In genomic region chr10:93751832-93752231, GRCh38 we compare ENCODE assay signal across 8 cellular contexts. TPM values are rescaled to one million over a fixed set of nuclear protein-coding genes. Genes with fewer than 3 reads are reported as not detected.
DNase-seq lines count a peak whose midpoint lies in the region; ATAC-seq and TF ChIP-seq lines count a peak whose summit lies in the region.

No MANE protein-coding gene starts in this region.

- CTCF ChIA-PET in naive thymus-derived CD4-positive, alpha-beta T cell (lab: Charles Lee), result interaction anchor here (0.6 kb wide), 1 partner anchor 235 kb away, joined by 6 read pairs; no protein-coding TSS in a partner anchor

- DNase-seq in M059J (ENCODE audit: low read depth), result peak; percentile 30
- DNase-seq in naive thymus-derived CD4-positive, alpha-beta T cell, result peak in 5 of 9 donors; percentile 5 to 9 (median 7)
- no peak for DNase-seq in NCI-H1092 (lab: John Stamatoyannopoulos, UW)
- DNase-seq in SIG-M5 treated with dmso at 0.1 percent for 504 hours (lab: John Stamatoyannopoulos, UW; ENCODE audit: unreplicated experiment), result no peak
- DNase-seq in stimulated activated CD4-positive, alpha-beta T cell treated with anti-CD3 and anti-CD28 coated beads, Interleukin-12 subunit alpha, Interleukin-12 subunit beta, amount 100 ng/mL, for 4 hours, result no peak

- no peak overlapping the region for H3K9ac ChIP-seq in duodenal mucosa (ENCODE audit: low read depth in 1 of 2, low read length in 2 of 2)

- no peak overlapping the region for H3K27ac Mint-ChIP-seq in naive thymus-derived CD4-positive, alpha-beta T cell

- H3K27me3 Mint-ChIP-seq in naive thymus-derived CD4-positive, alpha-beta T cell, result peaks cover 7 to 22% (median 19%) of the 10 kb centered on the region in 5 donors

- H3K27me3 ChIP-seq in DOHH2 (ENCODE audit: control insufficient read depth, low read length) (peaks cover 6% of the 10 kb centered on the region; the same call in 1 of the 2 replicates), duodenal mucosa (ENCODE audit: control insufficient read depth in 1 of 2, insufficient read depth in 2 of 2, low read length in 2 of 2) (peaks cover 0 to 6% of the 10 kb centered on the region in 2 donors)
- H3K27me3 ChIP-seq in naive thymus-derived CD4-positive, alpha-beta T cell (ENCODE audit: control insufficient read depth in 2 of 2, insufficient read depth in 2 of 2, low read length in 2 of 2), result no peaks in the 10 kb centered on the region

- no peak overlapping the region for H3K27ac ChIP-seq in DOHH2 (ENCODE audit: low read depth, low read length)
- no peak overlapping the region for H3K27ac ChIP-seq in duodenal mucosa (ENCODE audit: low read depth, low read length)
- no peak overlapping the region for H3K27ac ChIP-seq in naive thymus-derived CD4-positive, alpha-beta T cell (ENCODE audit: low read depth, low read length)

- H3K4me3 Mint-ChIP-seq in naive thymus-derived CD4-positive, alpha-beta T cell, result peak overlapping the region in 9 of 10 donors; percentile 32 to 78 (median 60)

- no peaks in the 10 kb centered on the region for H3K79me2 ChIP-seq in DOHH2 (ENCODE audit: control insufficient read depth, low read length)

- no peaks in the 10 kb centered on the region for H3K36me3 Mint-ChIP-seq in naive thymus-derived CD4-positive, alpha-beta T cell

- H3K9me3 Mint-ChIP-seq in naive thymus-derived CD4-positive, alpha-beta T cell, result no peaks in the 10 kb centered on the region

- peaks cover 0 to 9% (median 8%) of the 10 kb centered on the region in 7 donors for H3K4me1 Mint-ChIP-seq in naive thymus-derived CD4-positive, alpha-beta T cell

- POLR2A ChIA-PET in naive thymus-derived CD4-positive, alpha-beta T cell (lab: Charles Lee), result no interaction called here

- intact Hi-C loops in naive thymus-derived CD4-positive, alpha-beta T cell (cut with micrococcal nuclease), result loop anchor here (1.0 kb wide), 2 partner anchors 50 to 141 kb away; partner anchors contain the start of genes FRA10AC1 (in 1 of the 2) and SLC35G1 (in 1 of the 2)

- H3K4me3 ChIP-seq in DOHH2 (ENCODE audit: low read length) (no peak overlapping the region), duodenal mucosa (ENCODE audit: low read depth in 1 of 2, low read length in 2 of 2) (peak overlapping the region; percentile 61 to 66)
- peak overlapping the region; percentile 32 for H3K4me3 ChIP-seq in naive thymus-derived CD4-positive, alpha-beta T cell (ENCODE audit: low read length)

- no peaks in the 10 kb centered on the region for H3K9me3 ChIP-seq in DOHH2 (ENCODE audit: control insufficient read depth, insufficient read depth, low read length)
- H3K9me3 ChIP-seq in duodenal mucosa (ENCODE audit: control insufficient read depth in 1 of 2, low read length in 2 of 2), result no peaks in the 10 kb centered on the region
- no peaks in the 10 kb centered on the region for H3K9me3 ChIP-seq in naive thymus-derived CD4-positive, alpha-beta T cell (ENCODE audit: control insufficient read depth in 2 of 3, low read length in 3 of 3)

- H3K36me3 ChIP-seq in DOHH2 (ENCODE audit: control insufficient read depth, low read length), result no peaks in the 10 kb centered on the region
- no peaks in the 10 kb centered on the region for H3K36me3 ChIP-seq in duodenal mucosa (ENCODE audit: control insufficient read depth in 1 of 2, insufficient read depth in 2 of 2, low read length in 2 of 2)
- H3K36me3 ChIP-seq in naive thymus-derived CD4-positive, alpha-beta T cell (ENCODE audit: control insufficient read depth in 2 of 3, insufficient read depth in 3 of 3, low read length in 3 of 3), result no peaks in the 10 kb centered on the region

- no peaks in the 10 kb centered on the region for H4K20me1 ChIP-seq in DOHH2 (ENCODE audit: control insufficient read depth, insufficient read depth, low read depth, low read length)

- 0 out of 2 replicates have a peak, but pooled peaks cover 2% of the 10 kb centered on the region for H3F3A ChIP-seq in DOHH2 (ENCODE audit: control insufficient read depth, insufficient read depth)

- peak overlapping the region; percentile 28; the same call in 1 of the 2 replicates for H3K4me2 ChIP-seq in DOHH2 (ENCODE audit: low read length)

- H3K9me2 ChIP-seq in DOHH2 (replicated peaks; ENCODE audit: control insufficient read depth, low read length), result no peaks in the 10 kb centered on the region

- ATAC-seq in naive thymus-derived CD4-positive, alpha-beta T cell, result peak; percentile 60
- no peak for ATAC-seq in HG02840 (IDR thresholded peaks at IDR 0.05; ENCODE audit: low FRiP score, unreplicated experiment)

- H3K4me1 ChIP-seq in DOHH2 (ENCODE audit: control insufficient read depth, low read length) (peaks cover 3% of the 10 kb centered on the region), duodenal mucosa (ENCODE audit: control insufficient read depth in 1 of 2, insufficient read depth in 2 of 2, low read length in 2 of 2) (peaks cover 12 to 13% of the 10 kb centered on the region in 2 donors)
- no peaks in the 10 kb centered on the region for H3K4me1 ChIP-seq in naive thymus-derived CD4-positive, alpha-beta T cell (ENCODE audit: control insufficient read depth in 2 of 2, insufficient read depth in 2 of 2, low read length in 2 of 2)

- TF ChIP-seq CTCF in DOHH2 (IDR thresholded peaks at IDR 0.05; ENCODE audit: low read depth, low read length, poor library complexity, severe bottlenecking), result no peak

RNA-seq across cellular contexts. Expression of gene LGI1, which starts 5.9 kb away (rescaled TPM):
- total RNA-seq in M059J (2014; rRNA removed; shearing (Covaris generic)), result 0.39 TPM in 1 of 2 replicates, not detected in the other
- total RNA-seq in naive thymus-derived CD4-positive, alpha-beta T cell, result not detected
- polyA plus RNA-seq in naive thymus-derived CD4-positive, alpha-beta T cell, result not detected

RNA-seq across cellular contexts. Expression of gene FRA10AC1, which starts 49.4 kb away (rescaled TPM):
- 0.86 and 2.8 TPM in 2 replicates for total RNA-seq in M059J (2014; rRNA removed; shearing (Covaris generic))
- 10 to 100 TPM; 15.5 to 31.0 (median 22.7) TPM for total RNA-seq in naive thymus-derived CD4-positive, alpha-beta T cell
- 1 to 10 TPM; 4.4 to 6.8 TPM for polyA plus RNA-seq in naive thymus-derived CD4-positive, alpha-beta T cell

Comparison
In these comparisons a context has a peak if more than half of its experiments do, and no peak if none do; other contexts are left out.
1. DNase-seq: peak in M059J (single experiment) and naive thymus-derived CD4-positive, alpha-beta T cell (5 of 9); none in NCI-H1092 (single experiment), SIG-M5 treated with dmso at 0.1 percent for 504 hours (single experiment) and stimulated activated CD4-positive, alpha-beta T cell treated with anti-CD3 and anti-CD28 coated beads, Interleukin-12 subunit alpha, Interleukin-12 subunit beta, amount 100 ng/mL, for 4 hours (single experiment).